ENCODE assay signal across 1 cellular context in genomic region chr20:13313201-13313600, GRCh38.
TF ChIP-seq lines count a peak whose summit lies in the region.

No MANE protein-coding gene starts in this region.

TF ChIP-seq in H1, 55 proteins besides CTCF, POLR2A, EP300 and RAD21:
- TF ChIP-seq TCF12 (IDR thresholded peaks at IDR 0.05; ENCODE audit: low read depth, low read length), result no peak
- TF ChIP-seq SIX5 (IDR thresholded peaks at IDR 0.05; ENCODE audit: low read depth, low read length), result no peak
- TF ChIP-seq MAFK (IDR thresholded peaks at IDR 0.05; ENCODE audit: low read depth, low read length), result no peak
- TF ChIP-seq JUN (IDR thresholded peaks at IDR 0.05; ENCODE audit: low read depth, low read length), result no peak
- no peak for TF ChIP-seq SRF (IDR thresholded peaks at IDR 0.05; ENCODE audit: low read depth, low read length)
- TF ChIP-seq CBX5 (IDR thresholded peaks at IDR 0.05; ENCODE audit: low read depth, low read length), result no peak
- no peak for TF ChIP-seq BRCA1 (IDR thresholded peaks at IDR 0.05; ENCODE audit: low read depth, low read length)
- no peak for TF ChIP-seq ASH2L (IDR thresholded peaks at IDR 0.05; ENCODE audit: low read length)
- TF ChIP-seq TEAD4 (IDR thresholded peaks at IDR 0.05; ENCODE audit: low read depth, low read length), result no peak
- TF ChIP-seq GTF2F1 (IDR thresholded peaks at IDR 0.05; ENCODE audit: borderline replicate concordance, low read depth, low read length), result no peak
- TF ChIP-seq SIRT6 (IDR thresholded peaks at IDR 0.05; ENCODE audit: low read length), result no peak
- TF ChIP-seq HDAC6 (IDR thresholded peaks at IDR 0.05; ENCODE audit: low read depth, low read length), result no peak
